Comparison of ENCODE assay signal across 16 cellular contexts in genomic region chr13:45316996-45317395, GRCh38. TPM values are rescaled to one million over a fixed set of nuclear protein-coding genes. Genes with fewer than 3 reads are reported as not detected.
A peak's percentile ranks its signal among the peaks of the same experiment; 100 is the strongest.
DNase-seq lines count a peak whose midpoint lies in the region; ATAC-seq, FAIRE-seq and TF ChIP-seq lines count a peak whose summit lies in the region.
"Had no signal": no experiment of that assay in that cellular context is flagged by ENCODE, and none has a peak within 500 bp of the region (broad histone marks: within the 10 kb centered on the region; RNA-seq: fewer than 3 reads in every experiment).

No MANE protein-coding gene starts in this region.

- H2AFZ ChIP-seq in K562 (ENCODE audit: low read depth, low read length) (peak overlapping the region; percentile 55; the same call in 1 of the 2 replicates), mesenchymal stem cell (ENCODE audit: low read depth, low read length) (no peak overlapping the region)

- no peak overlapping the region for H3K4me3 Mint-ChIP-seq in activated CD8-positive, alpha-beta memory T cell treated with anti-CD3 and anti-CD28 coated beads, Interleukin-2, amount 10 ng/mL, durations not matched to agents 7 days and 5 days
- H3K4me3 Mint-ChIP-seq in activated T-cell treated with anti-CD3 and anti-CD28 coated beads, Interleukin-2, amount 50 U/mL, for 24 hours = no peak overlapping the region
- H3K4me3 Mint-ChIP-seq: B cell; CD4-positive, alpha-beta T cell; IgD-negative memory B cell had no signal

- H3K27ac Mint-ChIP-seq in activated CD8-positive, alpha-beta memory T cell treated with anti-CD3 and anti-CD28 coated beads, Interleukin-2, amount 10 ng/mL, durations not matched to agents 7 days and 5 days = no peak overlapping the region
- no peak overlapping the region for H3K27ac Mint-ChIP-seq in activated T-cell treated with anti-CD3 and anti-CD28 coated beads, Interleukin-2, amount 50 U/mL, for 24 hours
- H3K27ac Mint-ChIP-seq: B cell; CD4-positive, alpha-beta T cell had no signal

- POLR2A ChIA-PET in K562 (lab: Yijun Ruan, JAX) = interaction anchor here (1.0 kb wide), 1 partner anchor 15 kb away, joined by 4 read pairs; no protein-coding TSS in a partner anchor

- no peak for FAIRE-seq in K562 (lab: Jason Lieb, UNC)
- FAIRE-seq: H1 had no signal

- no peak overlapping the region for H3K4me3 ChIP-seq in K562
- H3K4me3 ChIP-seq in mesenchymal stem cell (ENCODE audit: insufficient read depth in 1 of 2, low read depth in 1 of 2, low read length in 2 of 2) = no peak overlapping the region
- H3K4me3 ChIP-seq: HAP-1 had no signal

- no peaks in the 10 kb centered on the region for H3K27me3 Mint-ChIP-seq in activated CD8-positive, alpha-beta memory T cell treated with anti-CD3 and anti-CD28 coated beads, Interleukin-2, amount 10 ng/mL, durations not matched to agents 7 days and 5 days
- peaks cover under 1% of the 10 kb centered on the region for H3K27me3 Mint-ChIP-seq in activated T-cell treated with anti-CD3 and anti-CD28 coated beads, Interleukin-2, amount 50 U/mL, for 24 hours
- H3K27me3 Mint-ChIP-seq: CD4-positive, alpha-beta T cell had no signal

- no peak overlapping the region for H3K23ac ChIP-seq in mesenchymal stem cell (ENCODE audit: low read length in 2 of 2)

- H3K14ac ChIP-seq in mesenchymal stem cell (ENCODE audit: low read length in 2 of 2) = no peak overlapping the region

- H2AK5ac ChIP-seq in mesenchymal stem cell (ENCODE audit: low read length, severe bottlenecking) = peak overlapping the region; percentile 12

- intact Hi-C loops in K562 (cut with micrococcal nuclease) = no loop called here

- no peak overlapping the region for H2BK120ac ChIP-seq in mesenchymal stem cell (ENCODE audit: low read depth, low read length)

- no peak for TF ChIP-seq EP300 in K562 (IDR thresholded peaks at IDR 0.05; ENCODE audit: low read length)

- H3K36me3 ChIP-seq in K562 (ENCODE audit: control insufficient read depth, insufficient read depth, low read length) (no peaks in the 10 kb centered on the region), mesenchymal stem cell (ENCODE audit: control insufficient read depth in 1 of 2, insufficient read depth in 2 of 2, low read depth in 1 of 2, low read length in 2 of 2) (no peaks in the 10 kb centered on the region)
- H3K36me3 ChIP-seq: HAP-1 had no signal

- no peaks in the 10 kb centered on the region for H3K27me3 ChIP-seq in K562 (ENCODE audit: control insufficient read depth in 2 of 2, insufficient read depth in 2 of 2, low read length in 2 of 2)
- no peaks in the 10 kb centered on the region for H3K27me3 ChIP-seq in mesenchymal stem cell (ENCODE audit: control insufficient read depth in 1 of 2, insufficient read depth in 1 of 2, low read length in 2 of 2)

- no TSS peak for BruUV-seq in K562 (replicated peaks; lab: Mats Ljungman, UMichigan)

- ATAC-seq in K562 = no peak
- no peak for ATAC-seq in activated CD8-positive, alpha-beta memory T cell treated with anti-CD3 and anti-CD28 coated beads, Interleukin-2, amount 10 ng/mL, durations not matched to agents 7 days and 5 days
- no peak for ATAC-seq in HG03378 (IDR thresholded peaks at IDR 0.05; ENCODE audit: unreplicated experiment)
- no peak for ATAC-seq in GM18909 (IDR thresholded peaks at IDR 0.05; ENCODE audit: poor library complexity, unreplicated experiment)

- DNase-seq in K562 (ENCODE audit: extremely low read depth in 1 of 4, low spot score in 3 of 4) (no peak), mesenchymal stem cell (no peak)
- no peak for DNase-seq in activated CD8-positive, alpha-beta memory T cell treated with anti-CD3 and anti-CD28 coated beads, Interleukin-2, amount 10 ng/mL, durations not matched to agents 7 days and 5 days
- DNase-seq in activated T-cell treated with anti-CD3 and anti-CD28 coated beads, Interleukin-2, amount 50 U/mL, for 24 hours = no peak
- DNase-seq: C1 segment of cervical spinal cord; Calu3; CD4-positive, alpha-beta T cell; DMS 273 treated with DMSO at 0.1 percent for 48 hours had no signal

- no peak for TF ChIP-seq POLR2A in K562 (conservative IDR thresholded peaks at IDR 0.05)

- TF ChIP-seq RAD21 in K562 (CRISPR knock-in tag; conservative IDR thresholded peaks at IDR 0.05 in 1 of 2, IDR thresholded peaks at IDR 0.05 in 1 of 2) = no peak

- H3K9me3 ChIP-seq in K562 (replicated peaks; ENCODE audit: control insufficient read depth, insufficient read depth, low read depth, low read length) (no peaks in the 10 kb centered on the region), mesenchymal stem cell (ENCODE audit: control insufficient read depth, low read length) (no peaks in the 10 kb centered on the region)
- H3K9me3 ChIP-seq: HAP-1 had no signal

- no peak overlapping the region for H4K8ac ChIP-seq in mesenchymal stem cell (ENCODE audit: low read length)

- no peak overlapping the region for H2BK5ac ChIP-seq in mesenchymal stem cell (ENCODE audit: low read depth, low read length, poor library complexity, severe bottlenecking)

- no peak overlapping the region for H2BK15ac ChIP-seq in mesenchymal stem cell (ENCODE audit: low read depth, poor library complexity, severe bottlenecking)

- in situ Hi-C loops in K562 (cut with MboI) = no loop called here

- H3K4me1 ChIP-seq in K562 (replicated peaks in 1 of 2; ENCODE audit: control insufficient read depth in 2 of 2, insufficient read depth in 2 of 2, low read length in 2 of 2) (peaks cover 3 to 5% of the 10 kb centered on the region in 2 experiments; a peak in 2 of 5 replicates), mesenchymal stem cell (ENCODE audit: control insufficient read depth, insufficient read depth, low read depth, low read length) (peaks cover 13% of the 10 kb centered on the region)
- H3K4me1 ChIP-seq: HAP-1 had no signal

- no peak overlapping the region for H3K18ac ChIP-seq in mesenchymal stem cell (ENCODE audit: low read depth in 1 of 2, low read length in 2 of 2)

- H2BK12ac ChIP-seq in mesenchymal stem cell (ENCODE audit: low read length in 2 of 2) = no peak overlapping the region

- H3K79me1 ChIP-seq in mesenchymal stem cell (replicated peaks; ENCODE audit: low read length, poor library complexity, severe bottlenecking) = no peaks in the 10 kb centered on the region

- no peak for TF ChIP-seq CTCF in 22Rv1 (IDR thresholded peaks at IDR 0.05)
- TF ChIP-seq CTCF in VCaP (conservative IDR thresholded peaks at IDR 0.05) = no peak
- TF ChIP-seq CTCF in K562 (IDR thresholded peaks at IDR 0.05 in 2 of 3, conservative IDR thresholded peaks at IDR 0.05 in 1 of 3; ENCODE audit: insufficient read depth in 2 of 3, low read depth in 1 of 3, low read length in 3 of 3) = no peak

- no peaks in the 10 kb centered on the region for H4K20me1 ChIP-seq in K562 (replicated peaks; ENCODE audit: control insufficient read depth, insufficient read depth, low read length)

- CTCF ChIA-PET in K562 (lab: Yijun Ruan, JAX; ENCODE audit: low intra/inter-chr PET ratio) = no interaction called here
- CTCF ChIA-PET in activated CD8-positive, alpha-beta memory T cell treated with anti-CD3 and anti-CD28 coated beads, Interleukin-2, amount 10 ng/mL, durations not matched to agents 7 days and 5 days (lab: Charles Lee) = no interaction called here

- no peak overlapping the region for H3K9ac ChIP-seq in K562 (ENCODE audit: insufficient read depth in 1 of 2, low read depth in 2 of 2, low read length in 2 of 2)
- H3K9ac ChIP-seq in mesenchymal stem cell (ENCODE audit: low read length) = no peak overlapping the region

- no peaks in the 10 kb centered on the region for H3K9me3 Mint-ChIP-seq in activated CD8-positive, alpha-beta memory T cell treated with anti-CD3 and anti-CD28 coated beads, Interleukin-2, amount 10 ng/mL, durations not matched to agents 7 days and 5 days (ENCODE audit: low read depth)
- no peaks in the 10 kb centered on the region for H3K9me3 Mint-ChIP-seq in activated T-cell treated with anti-CD3 and anti-CD28 coated beads, Interleukin-2, amount 50 U/mL, for 24 hours
- H3K9me3 Mint-ChIP-seq: CD4-positive, alpha-beta T cell; IgD-negative memory B cell had no signal

- H3K27ac ChIP-seq in 22Rv1 = 0 out of 2 replicates have a peak overlapping the region, but pooled peaks have one; percentile 56
- peak overlapping the region; percentile 75 for H3K27ac ChIP-seq in VCaP
- no peak overlapping the region for H3K27ac ChIP-seq in K562 (ENCODE audit: extremely low read depth, low read depth, low read length)
- H3K27ac ChIP-seq in mesenchymal stem cell (ENCODE audit: low read length, poor library complexity, severe bottlenecking) = peak overlapping the region; percentile 88

- H3K9me1 ChIP-seq in K562 (ENCODE audit: control insufficient read depth, insufficient read depth, low read length) = no peaks in the 10 kb centered on the region

- H4K91ac ChIP-seq in mesenchymal stem cell (ENCODE audit: low read length) = no peak overlapping the region

- H3K36me3 Mint-ChIP-seq in activated CD8-positive, alpha-beta memory T cell treated with anti-CD3 and anti-CD28 coated beads, Interleukin-2, amount 10 ng/mL, durations not matched to agents 7 days and 5 days = no peaks in the 10 kb centered on the region
- H3K36me3 Mint-ChIP-seq in activated T-cell treated with anti-CD3 and anti-CD28 coated beads, Interleukin-2, amount 50 U/mL, for 24 hours (ENCODE audit: low read depth) = no peaks in the 10 kb centered on the region
- H3K36me3 Mint-ChIP-seq: IgD-negative memory B cell had no signal

- H3K4me1 Mint-ChIP-seq in activated CD8-positive, alpha-beta memory T cell treated with anti-CD3 and anti-CD28 coated beads, Interleukin-2, amount 10 ng/mL, durations not matched to agents 7 days and 5 days = peaks cover 7% of the 10 kb centered on the region
- H3K4me1 Mint-ChIP-seq in activated T-cell treated with anti-CD3 and anti-CD28 coated beads, Interleukin-2, amount 50 U/mL, for 24 hours (ENCODE audit: low read depth) = peaks cover 3% of the 10 kb centered on the region

- no peaks in the 10 kb centered on the region for H3K79me2 ChIP-seq in K562 (ENCODE audit: control insufficient read depth, insufficient read depth, low read length)

- H3K4me2 ChIP-seq in K562 (ENCODE audit: insufficient read depth, low read length) (no peak overlapping the region), mesenchymal stem cell (ENCODE audit: low read length, poor library complexity, severe bottlenecking) (no peak overlapping the region)

- 30% methylated on average over 5 of the region's 5 CpGs for WGBS in K562 (ENCODE audit: insufficient coverage, low coverage, missing lambda C conversion rate)
- WGBS in mesenchymal stem cell = 84% methylated on average over 4 of the region's 5 CpGs

- H3K4ac ChIP-seq in mesenchymal stem cell (ENCODE audit: low read depth in 1 of 2, low read length in 2 of 2) = no peak overlapping the region

RNA-seq across cellular contexts. Expression of gene TPT1, which starts 24.0 kb away (rescaled TPM):
- 149 and 287 TPM in 2 replicates for total RNA-seq in K562 (2011; cell fraction: chromatin; rRNA removed; ENCODE audit: low replicate concordance)
- total RNA-seq in K562 (2011; cell fraction: nucleolus; rRNA removed) = 162 and 165 TPM in 2 replicates
- 289 and 732 TPM in 2 replicates for total RNA-seq in K562 (2011; cell fraction: nucleoplasm; rRNA removed)
- 658 and 687 TPM in 2 replicates for total RNA-seq in K562 (2014; rRNA removed)
- total RNA-seq in K562 (2014; rRNA removed; fragmentation: Illumina TruSeq; extraction: Trizol) = 1,890 and 2,065 TPM in 2 replicates
- total RNA-seq in K562 (2015; rRNA removed; fragmentation: Illumina TruSeq; extraction: Trizol) = 1,896 and 1,906 TPM in 2 replicates
- 1,201 and 1,281 TPM in 2 replicates for total RNA-seq in K562 (2021)
- polyA plus RNA-seq in K562 (2011; rRNA removed) = 2,188 and 2,403 TPM in 2 replicates
- polyA plus RNA-seq in K562 (2011; cell fraction: cytosol; rRNA removed) = 605 and 1,162 TPM in 2 replicates
- 271 and 513 TPM in 2 replicates for polyA plus RNA-seq in K562 (2011; cell fraction: nucleus; rRNA removed)
- 2,006 and 3,546 TPM in 2 replicates for polyA plus RNA-seq in K562 (2012)
- 2,213 and 2,508 TPM in 2 replicates for polyA plus RNA-seq in K562 (2014; fragmentation: Illumina TruSeq; extraction: Trizol)
- 100 to 1,000 TPM; 602 to 615 TPM for polyA plus RNA-seq in K562 (2014; fragmentation: Nextera tagmentation; extraction: Ambion mirVana)
- polyA plus RNA-seq in K562 (2014; rRNA removed) = 1,757 and 1,784 TPM in 2 replicates
- 1,164 and 1,375 TPM in 2 replicates for polyA minus RNA-seq in K562 (2011; rRNA and poly(A)+ RNA removed)
- 434 and 456 TPM in 2 replicates for polyA minus RNA-seq in K562 (2011; cell fraction: cytosol; rRNA and poly(A)+ RNA removed)
- polyA minus RNA-seq in K562 (2011; cell fraction: nucleus; rRNA and poly(A)+ RNA removed) = 125 and 222 TPM in 2 replicates
- 4,121 TPM for polyA plus RNA-seq in mesenchymal stem cell (2013, experiment 1 of 2)
- polyA plus RNA-seq in mesenchymal stem cell (2013, experiment 2 of 2) = 4,163 TPM
- 1,000 to 10,000 TPM; 3,114 to 3,198 TPM for total RNA-seq in activated CD8-positive, alpha-beta memory T cell treated with anti-CD3 and anti-CD28 coated beads, Interleukin-2, amount 10 ng/mL, durations not matched to agents 7 days and 5 days
